In the genomic region with DNA sequence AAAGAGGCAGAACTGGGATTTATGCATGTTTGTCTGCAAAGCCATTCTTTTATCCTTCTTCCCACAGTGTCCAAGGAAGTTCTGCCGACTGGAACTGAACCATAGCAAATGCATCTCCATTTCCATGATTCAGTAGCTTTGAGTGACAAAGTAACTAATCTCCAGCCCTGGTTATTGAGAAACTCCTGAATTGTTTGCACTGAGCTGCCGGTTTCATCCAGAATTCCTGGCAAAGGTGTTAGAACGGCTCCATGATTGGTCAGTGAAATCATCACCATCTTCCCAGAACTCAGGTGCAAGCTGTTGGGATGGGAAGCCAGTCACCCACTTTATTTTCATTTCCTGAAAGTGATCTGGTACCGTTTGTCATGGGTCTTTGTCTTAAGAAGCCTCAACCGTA, we compare ENCODE assay signal across 20 cellular contexts. TPM values are rescaled to one million over a fixed set of nuclear protein-coding genes. Genes with fewer than 3 reads are reported as not detected.
"Had no signal": no experiment of that assay in that cellular context is flagged by ENCODE, and none has a peak within 500 bp of the region (broad histone marks: within the 10 kb centered on the region; RNA-seq: fewer than 3 reads in every experiment).

No MANE protein-coding gene starts in this region.

- H3K4me3 ChIP-seq: mucosa of descending colon, skin epidermis, transverse colon had no signal

- H3K9me3 ChIP-seq: mucosa of descending colon, neutrophil, transverse colon had no signal

- H3K27ac Mint-ChIP-seq: activated naive CD4-positive, alpha-beta T cell treated with anti-CD3 and anti-CD28 coated beads for 36 hours; activated T-helper 17 cell treated with anti-CD3 and anti-CD28 coated beads, Interleukin-2, amount 50 U/mL, for 72 hours; effector memory CD8-positive, alpha-beta T cell; immature natural killer cell; naive thymus-derived CD8-positive, alpha-beta T cell; T-helper 2 cell treated with Interferon-gamma antibody and Interleukin-4, amounts not matched to agents 5 μg/mL and 100 μg/mL, for 36 hours had no signal

- H3K4me1 ChIP-seq: transverse colon had no signal

- H3K27ac ChIP-seq: neutrophil, skin epidermis, transverse colon had no signal

- H3K27me3 ChIP-seq: neutrophil, transverse colon had no signal

- H3K36me3 Mint-ChIP-seq: immature natural killer cell; naive thymus-derived CD8-positive, alpha-beta T cell had no signal

- ATAC-seq: activated T-helper 17 cell treated with anti-CD3 and anti-CD28 coated beads, Interleukin-2, amount 50 U/mL, for 72 hours; effector memory CD8-positive, alpha-beta T cell; left colon; mucosa of descending colon; naive thymus-derived CD8-positive, alpha-beta T cell had no signal

- H3K4me1 Mint-ChIP-seq: activated T-helper 17 cell treated with anti-CD3 and anti-CD28 coated beads, Interleukin-2, amount 50 U/mL, for 72 hours; immature natural killer cell; naive thymus-derived CD8-positive, alpha-beta T cell had no signal

- FAIRE-seq: astrocyte, frontal cortex had no signal

- DNase-seq: activated CD4-positive, alpha-beta T cell treated with anti-CD3 and anti-CD28 coated beads, Interleukin-2, amount 50 U/mL, for 4 hours; activated naive CD4-positive, alpha-beta T cell treated with anti-CD3 and anti-CD28 coated beads for 36 hours; dermis blood vessel endothelial cell; effector memory CD8-positive, alpha-beta T cell; head of caudate nucleus; immature natural killer cell; left colon; mucosa of descending colon; naive thymus-derived CD8-positive, alpha-beta T cell; stimulated activated CD4-positive, alpha-beta T cell treated with anti-CD3 and anti-CD28 coated beads, Interleukin-4, amount 100 ng/mL, for 24 hours; stimulated activated naive CD4-positive, alpha-beta T cell; transverse colon had no signal

- H3K4me3 Mint-ChIP-seq: activated naive CD4-positive, alpha-beta T cell treated with anti-CD3 and anti-CD28 coated beads for 36 hours; activated T-helper 17 cell treated with anti-CD3 and anti-CD28 coated beads, Interleukin-2, amount 50 U/mL, for 72 hours; effector memory CD8-positive, alpha-beta T cell; immature natural killer cell; naive thymus-derived CD8-positive, alpha-beta T cell; T-helper 2 cell treated with Interferon-gamma antibody and Interleukin-4, amounts not matched to agents 5 μg/mL and 100 μg/mL, for 36 hours had no signal

- H3K36me3 ChIP-seq: neutrophil, transverse colon had no signal

- H3K9me3 Mint-ChIP-seq: activated naive CD4-positive, alpha-beta T cell treated with anti-CD3 and anti-CD28 coated beads for 36 hours; activated T-helper 17 cell treated with anti-CD3 and anti-CD28 coated beads, Interleukin-2, amount 50 U/mL, for 72 hours; effector memory CD8-positive, alpha-beta T cell; T-helper 2 cell treated with Interferon-gamma antibody and Interleukin-4, amounts not matched to agents 5 μg/mL and 100 μg/mL, for 36 hours had no signal

RNA-seq across cellular contexts. Expression of gene SLC34A2, which starts 47.0 kb away (rescaled TPM):
- total RNA-seq: activated naive CD4-positive, alpha-beta T cell treated with anti-CD3 and anti-CD28 coated beads for 36 hours; activated T-helper 17 cell treated with anti-CD3 and anti-CD28 coated beads, Interleukin-2, amount 50 U/mL, for 72 hours; chondrocyte; left colon; naive thymus-derived CD8-positive, alpha-beta T cell; subcutaneous adipose tissue; transverse colon had no signal
- polyA plus RNA-seq: immature natural killer cell; naive thymus-derived CD8-positive, alpha-beta T cell had no signal
